Comparison of ENCODE assay signal across 14 cellular contexts in the genomic region with DNA sequence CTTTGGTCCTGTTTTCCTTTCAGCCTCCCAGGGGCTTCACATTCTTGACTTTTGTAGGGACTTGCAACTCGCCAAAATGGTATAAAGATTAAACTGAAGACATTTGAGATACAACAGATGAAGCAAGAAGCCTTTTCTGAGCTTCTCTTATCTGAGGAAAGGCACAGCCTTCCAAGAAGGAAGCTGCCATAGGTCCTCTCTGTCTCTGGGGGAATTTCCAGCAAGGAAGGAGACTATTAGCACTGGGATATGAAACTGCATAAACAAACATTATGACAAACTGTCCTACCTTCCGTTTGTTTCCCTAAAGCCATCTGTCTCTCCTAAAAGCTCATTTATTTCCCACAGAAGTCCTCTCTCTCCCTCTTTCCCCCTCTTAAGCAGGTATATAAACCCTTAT.
"Had no signal": no experiment of that assay in that cellular context is flagged by ENCODE, and none has a peak within 500 bp of the region (broad histone marks: within the 10 kb centered on the region; RNA-seq: fewer than 3 reads in every experiment).

No MANE protein-coding gene starts in this region.

- H3K4me3 ChIP-seq: adrenal gland, esophagus squamous epithelium, ovary had no signal

- FAIRE-seq: bronchial epithelial cell, keratinocyte had no signal

- DNase-seq: activated CD4-positive, alpha-beta T cell treated with anti-CD3 and anti-CD28 coated beads for 1 hour; activated CD8-positive, alpha-beta memory T cell treated with anti-CD3 and anti-CD28 coated beads for 24 hours; activated effector memory CD4-positive, alpha-beta T cell treated with anti-CD3 and anti-CD28 coated beads, Interleukin-2, amount 50 U/mL, for 16 hours; activated T-cell treated with anti-CD3 and anti-CD28 coated beads, Interleukin-2, amount 50 U/mL, for 72 hours; adrenal gland; effector memory CD4-positive, alpha-beta T cell; esophagus squamous epithelium; mammary epithelial cell; naive B cell; ovary; stimulated activated naive B cell treated with anti-CD40 and anti-IgM and Interleukin-4, amounts not matched to agents 10 μg/mL and 1 μg/mL and 100 μg/mL, for 72 hours had no signal

- ATAC-seq: activated T-cell treated with anti-CD3 and anti-CD28 coated beads, Interleukin-2, amount 50 U/mL, for 72 hours; left lobe of liver; stimulated activated naive B cell treated with anti-CD40 and anti-IgM and Interleukin-4, amounts not matched to agents 10 μg/mL and 1 μg/mL and 100 μg/mL, for 72 hours had no signal

- H3K36me3 ChIP-seq: adrenal gland, esophagus squamous epithelium, ovary had no signal

- H3K9me3 ChIP-seq: adrenal gland, esophagus squamous epithelium, ovary had no signal

- H3K27me3 ChIP-seq: adrenal gland, esophagus squamous epithelium, ovary had no signal

- H3K27ac ChIP-seq: adrenal gland, esophagus squamous epithelium, ovary had no signal

- H3K4me1 ChIP-seq: adrenal gland, esophagus squamous epithelium had no signal
